In the genomic region with DNA sequence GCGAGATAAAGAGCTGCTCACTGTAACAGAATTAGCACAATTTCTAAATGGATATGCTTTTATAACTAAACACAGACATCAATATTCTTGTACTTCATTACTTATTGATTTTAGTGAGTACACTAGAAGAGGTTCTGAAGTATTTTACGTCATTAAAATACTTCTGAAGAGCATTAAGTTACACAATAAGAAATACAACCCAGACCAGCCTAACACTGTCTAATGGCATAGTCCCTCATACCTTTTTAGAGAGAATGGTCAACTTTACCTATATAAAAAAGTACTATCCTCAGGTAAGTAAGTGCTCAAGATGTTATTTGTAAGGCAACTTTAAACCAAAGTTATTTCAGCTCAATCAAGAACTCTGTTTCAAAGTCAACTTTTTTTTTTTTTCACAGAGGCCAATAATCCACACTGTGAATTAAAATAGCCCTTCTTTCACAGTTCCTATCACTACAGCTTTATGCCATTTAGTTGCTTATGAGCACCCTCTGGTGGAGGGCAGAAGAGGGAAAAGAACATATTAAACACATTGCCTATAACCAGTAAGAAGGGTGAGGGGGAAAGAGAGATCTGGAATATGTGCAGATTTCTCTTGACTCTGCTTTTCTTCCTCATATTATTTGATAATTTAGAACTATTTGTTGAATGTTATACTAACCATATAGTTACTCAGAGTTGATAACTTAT, we compare ENCODE assay signal across 9 cellular contexts.
DNase-seq lines count a peak whose midpoint lies in the region; ATAC-seq, FAIRE-seq and TF ChIP-seq lines count a peak whose summit lies in the region.
"Had no signal": no experiment of that assay in that cellular context is flagged by ENCODE, and none has a peak within 500 bp of the region (broad histone marks: within the 10 kb centered on the region; RNA-seq: fewer than 3 reads in every experiment).

No MANE protein-coding gene starts in this region.

- BruUV-seq in GM12878 (replicated peaks; lab: Mats Ljungman, UMichigan): no TSS peak

- H2AFZ ChIP-seq in GM12878 (ENCODE audit: control insufficient read depth, low read depth, low read length): no peak overlapping the region

- no peaks in the 10 kb centered on the region for H3K79me1 ChIP-seq in mesendoderm (ENCODE audit: low read length)

- 98% methylated on average over 2 of the region's 2 CpGs for WGBS in GM12878 (ENCODE audit: insufficient coverage, insufficient replicate concordance, low lambda C conversion rate, missing lambda C conversion rate)
- WGBS in mesendoderm (ENCODE audit: extremely low coverage, insufficient coverage, low lambda C conversion rate): no CpG with 5 or more reads among the region's 2 CpGs
- WGBS in upper lobe of left lung, 2 donors: 73 to 74% methylated on average over 2 of the region's 2 CpGs

- RAD21 ChIA-PET in GM12878 (lab: Charles Lee; ENCODE audit: unreplicated experiment): interaction anchor here (0.7 to 9.5 kb wide), 5 partner anchors 99 to 243 kb away, joined by 3 to 63 read pairs (median 18); no protein-coding TSS in a partner anchor

- no peaks in the 10 kb centered on the region for H3K9me3 ChIP-seq in GM12878 (replicated peaks; ENCODE audit: control insufficient read depth, insufficient read depth, low read length)
- no peaks in the 10 kb centered on the region for H3K9me3 ChIP-seq in upper lobe of left lung

- no peak overlapping the region for H3K4ac ChIP-seq in mesendoderm (ENCODE audit: low read depth, low read length)

- H3K4me1 ChIP-seq in GM12878 (ENCODE audit: control insufficient read depth, insufficient read depth, low read length) (no peaks in the 10 kb centered on the region), mesendoderm (ENCODE audit: control insufficient read depth, low read depth, low read length) (no peaks in the 10 kb centered on the region), upper lobe of left lung (no peaks in the 10 kb centered on the region)

- TF ChIP-seq CTCF in GM12878 (IDR thresholded peaks at IDR 0.05 in 2 of 3, conservative IDR thresholded peaks at IDR 0.05 in 1 of 3; ENCODE audit: control insufficient read depth in 2 of 3, extremely low read depth in 1 of 3, insufficient read depth in 1 of 3, low read depth in 3 of 3, low read length in 3 of 3) (peak; percentile 45 to 58 (median 50); a peak in 5 of 6 replicates), upper lobe of left lung (IDR thresholded peaks at IDR 0.05) (peak in 3 of 6 experiments; percentile 36 to 48 (median 39))

- H3K79me2 ChIP-seq in GM12878 (ENCODE audit: control insufficient read depth, insufficient read depth, low read length) (no peaks in the 10 kb centered on the region), mesendoderm (ENCODE audit: control insufficient read depth, insufficient read depth, low read length) (no peaks in the 10 kb centered on the region)

- SMC1A ChIA-PET in GM12878 (lab: Charles Lee; ENCODE audit: uncharacterized antibody, unreplicated experiment): interaction anchor here (0.6 to 3.5 kb wide), 8 partner anchors 9 to 257 kb away, joined by 3 to 28 read pairs (median 4); no protein-coding TSS in a partner anchor

- H3K4me3 ChIP-seq in GM12878: no peak overlapping the region
- no peak overlapping the region for H3K4me3 ChIP-seq in mesendoderm (ENCODE audit: low read length)
- no peak overlapping the region for H3K4me3 ChIP-seq in upper lobe of left lung
- H3K4me3 ChIP-seq: lung had no signal

- H3K4me2 ChIP-seq in GM12878 (ENCODE audit: control insufficient read depth, insufficient read depth): no peak overlapping the region
- no peak overlapping the region for H3K4me2 ChIP-seq in mesendoderm (ENCODE audit: low read length)

- no peak overlapping the region for H4K5ac ChIP-seq in mesendoderm (ENCODE audit: low read length)

- no peak overlapping the region for H3K56ac ChIP-seq in mesendoderm (ENCODE audit: low read length)

- intact Hi-C loops in GM12878 (cut with micrococcal nuclease; ENCODE audit: unreplicated experiment): loop anchor here (1.0 kb wide), 1 partner anchor 237 kb away; no protein-coding TSS in a partner anchor

- H3K23ac ChIP-seq in mesendoderm (ENCODE audit: low read length): no peak overlapping the region

- no peaks in the 10 kb centered on the region for H4K20me1 ChIP-seq in GM12878 (ENCODE audit: control insufficient read depth, insufficient read depth)

- in situ Hi-C loops in GM12878 (cut with MboI): no loop called here

- no peak overlapping the region for H3K18ac ChIP-seq in mesendoderm (ENCODE audit: low read length)

- H4K8ac ChIP-seq in mesendoderm (ENCODE audit: low read depth, low read length): no peak overlapping the region

- no peak overlapping the region for H2BK15ac ChIP-seq in mesendoderm (replicated peaks; ENCODE audit: low read depth)

- H2AK5ac ChIP-seq in mesendoderm (ENCODE audit: low read length): no peak overlapping the region

- no peak overlapping the region for H2BK5ac ChIP-seq in mesendoderm (ENCODE audit: low read length)

- CTCF ChIA-PET in GM12878 (lab: Yijun Ruan, JAX): interaction anchor here (0.6 to 12.0 kb wide), 18 partner anchors 8 to 243 kb away, joined by 3 to 151 read pairs (median 3); no protein-coding TSS in a partner anchor

- no peak for TF ChIP-seq POLR2A in GM12878 (IDR thresholded peaks at IDR 0.05; ENCODE audit: low read depth, low read length)
- TF ChIP-seq POLR2A in upper lobe of left lung (IDR thresholded peaks at IDR 0.05): no peak

- peak; percentile 36 for DNase-seq in COR-L47 (lab: John Stamatoyannopoulos, UW)
- DNase-seq in H4 (ENCODE audit: low spot score): peak; percentile 34
- peak; percentile 42 for DNase-seq in NCI-H2171 (lab: John Stamatoyannopoulos, UW)
- DNase-seq in GM12878 (ENCODE audit: low read depth, low spot score): no peak
- DNase-seq in mesendoderm: peak; percentile 68
- DNase-seq in upper lobe of left lung: no peak
- no peak for DNase-seq in NCI-H1092 treated with DMSO at 0.1 percent for 48 hours (lab: John Stamatoyannopoulos, UW)
- no peak for DNase-seq in activated effector memory CD4-positive, alpha-beta T cell treated with Interleukin-2 at 50 U/mL for 16 hours

- no peak for FAIRE-seq in GM12878 (lab: Jason Lieb, UNC)

- TF ChIP-seq RAD21 in GM12878 (IDR thresholded peaks at IDR 0.05; ENCODE audit: insufficient read depth, low read depth, low read length): peak; percentile 71

- TF ChIP-seq EP300 in GM12878 (IDR thresholded peaks at IDR 0.05; ENCODE audit: borderline replicate concordance in 1 of 2, control insufficient read depth in 1 of 2, low read depth in 2 of 2, low read length in 2 of 2) (no peak), upper lobe of left lung (IDR thresholded peaks at IDR 0.05) (no peak)

- no peaks in the 10 kb centered on the region for H3K27me3 ChIP-seq in GM12878 (replicated peaks in 1 of 2; ENCODE audit: control insufficient read depth in 2 of 2, insufficient read depth in 2 of 2, low read length in 1 of 2)
- no peaks in the 10 kb centered on the region for H3K27me3 ChIP-seq in mesendoderm (ENCODE audit: insufficient read depth, low read length, poor library complexity)
- H3K27me3 ChIP-seq in upper lobe of left lung: no peaks in the 10 kb centered on the region

- no peak overlapping the region for H2BK120ac ChIP-seq in mesendoderm (ENCODE audit: low read depth, low read length)

- no peaks in the 10 kb centered on the region for H3K36me3 ChIP-seq in GM12878 (ENCODE audit: control insufficient read depth in 2 of 2, insufficient read depth in 2 of 2, low read length in 1 of 2)
- H3K36me3 ChIP-seq in mesendoderm (ENCODE audit: control insufficient read depth, insufficient read depth, low read length): no peaks in the 10 kb centered on the region
- no peaks in the 10 kb centered on the region for H3K36me3 ChIP-seq in upper lobe of left lung

- peak; percentile 88 for ATAC-seq in GM12878
- ATAC-seq in upper lobe of left lung (ENCODE audit: low FRiP score in 2 of 2): no peak

- POLR2A ChIA-PET in GM12878 (lab: Charles Lee): no interaction called here

- H3K27ac ChIP-seq in GM12878 (ENCODE audit: control insufficient read depth, insufficient read depth) (no peak overlapping the region), mesendoderm (ENCODE audit: low read depth, low read length) (no peak overlapping the region), upper lobe of left lung (no peak overlapping the region)

- H3K9ac ChIP-seq in GM12878 (ENCODE audit: control insufficient read depth, insufficient read depth, low read length) (no peak overlapping the region), mesendoderm (ENCODE audit: low read length) (no peak overlapping the region)

TF ChIP-seq in GM12878, 131 proteins besides CTCF, POLR2A, EP300 and RAD21 (continues in another document):
- TF ChIP-seq ZNF622 (IDR thresholded peaks at IDR 0.05) (no peak), CHD1 (IDR thresholded peaks at IDR 0.05; ENCODE audit: low read depth, low read length) (no peak), SMC3 (IDR thresholded peaks at IDR 0.05; ENCODE audit: borderline replicate concordance, low read length) (peak; percentile 57; the same call in 1 of the 2 replicates), STAT3 (IDR thresholded peaks at IDR 0.05; ENCODE audit: low read depth, low read length) (no peak), EZH2 (IDR thresholded peaks at IDR 0.05; ENCODE audit: borderline replicate concordance, control insufficient read depth, low read depth, low read length) (no peak), SUPT20H (IDR thresholded peaks at IDR 0.05; ENCODE audit: borderline replicate concordance, control insufficient read depth, low read depth, low read length) (no peak), TBL1XR1 (IDR thresholded peaks at IDR 0.05; ENCODE audit: low read depth, low read length) (no peak), CBX3 (IDR thresholded peaks at IDR 0.05; ENCODE audit: borderline replicate concordance, low read depth) (no peak)
- TF ChIP-seq, protein P1, sequence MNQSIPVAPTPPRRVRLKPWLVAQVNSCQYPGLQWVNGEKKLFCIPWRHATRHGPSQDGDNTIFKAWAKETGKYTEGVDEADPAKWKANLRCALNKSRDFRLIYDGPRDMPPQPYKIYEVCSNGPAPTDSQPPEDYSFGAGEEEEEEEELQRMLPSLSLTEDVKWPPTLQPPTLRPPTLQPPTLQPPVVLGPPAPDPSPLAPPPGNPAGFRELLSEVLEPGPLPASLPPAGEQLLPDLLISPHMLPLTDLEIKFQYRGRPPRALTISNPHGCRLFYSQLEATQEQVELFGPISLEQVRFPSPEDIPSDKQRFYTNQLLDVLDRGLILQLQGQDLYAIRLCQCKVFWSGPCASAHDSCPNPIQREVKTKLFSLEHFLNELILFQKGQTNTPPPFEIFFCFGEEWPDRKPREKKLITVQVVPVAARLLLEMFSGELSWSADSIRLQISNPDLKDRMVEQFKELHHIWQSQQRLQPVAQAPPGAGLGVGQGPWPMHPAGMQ (IDR thresholded peaks at IDR 0.05; ENCODE audit: borderline replicate concordance): no peak
- TF ChIP-seq, protein P2, sequence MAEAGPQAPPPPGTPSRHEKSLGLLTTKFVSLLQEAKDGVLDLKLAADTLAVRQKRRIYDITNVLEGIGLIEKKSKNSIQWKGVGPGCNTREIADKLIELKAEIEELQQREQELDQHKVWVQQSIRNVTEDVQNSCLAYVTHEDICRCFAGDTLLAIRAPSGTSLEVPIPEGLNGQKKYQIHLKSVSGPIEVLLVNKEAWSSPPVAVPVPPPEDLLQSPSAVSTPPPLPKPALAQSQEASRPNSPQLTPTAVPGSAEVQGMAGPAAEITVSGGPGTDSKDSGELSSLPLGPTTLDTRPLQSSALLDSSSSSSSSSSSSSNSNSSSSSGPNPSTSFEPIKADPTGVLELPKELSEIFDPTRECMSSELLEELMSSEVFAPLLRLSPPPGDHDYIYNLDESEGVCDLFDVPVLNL (IDR thresholded peaks at IDR 0.05; ENCODE audit: low read depth, low read length): no peak

Comparison
In these comparisons a context has a peak if more than half of its experiments do, and no peak if none do; other contexts are left out.
1. DNase-seq: peak in COR-L47 (single experiment), H4 (single experiment), NCI-H2171 (single experiment) and mesendoderm (single experiment); none in GM12878 (single experiment), upper lobe of left lung (0 of 2), NCI-H1092 treated with DMSO at 0.1 percent for 48 hours (single experiment) and activated effector memory CD4-positive, alpha-beta T cell treated with Interleukin-2 at 50 U/mL for 16 hours (single experiment).